12 cellular contexts compared by ENCODE assay signal in the genomic region with DNA sequence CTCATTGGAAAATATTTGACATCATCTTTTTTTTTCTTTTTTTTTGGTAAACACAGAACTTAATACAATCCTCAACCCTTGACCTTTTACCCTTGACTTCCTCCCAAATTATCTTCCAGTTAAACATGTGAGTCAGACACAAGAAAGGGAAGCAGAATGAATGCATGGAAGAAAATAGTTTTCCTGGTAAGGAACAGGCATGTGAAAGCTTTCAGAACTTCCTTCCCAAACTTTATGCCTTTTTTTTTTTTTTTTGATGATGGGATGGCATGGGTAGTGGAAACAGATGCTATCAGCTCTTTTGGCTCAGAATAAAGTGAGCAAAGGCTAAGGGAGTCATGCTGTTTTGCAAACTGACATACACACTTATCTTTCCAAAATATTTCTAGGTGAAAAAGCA.
"Had no signal": no experiment of that assay in that cellular context is flagged by ENCODE, and none has a peak within 500 bp of the region (broad histone marks: within the 10 kb centered on the region; RNA-seq: fewer than 3 reads in every experiment).

No MANE protein-coding gene starts in this region.

- H3K27ac Mint-ChIP-seq: activated naive CD8-positive, alpha-beta T cell treated with anti-CD3 and anti-CD28 coated beads for 36 hours; memory B cell; nephron had no signal

- H3K9me3 Mint-ChIP-seq: activated naive CD8-positive, alpha-beta T cell treated with anti-CD3 and anti-CD28 coated beads for 36 hours; memory B cell; nephron had no signal

- H3K4me3 ChIP-seq: esophagus squamous epithelium, stomach, thyroid gland had no signal

- H3K4me1 Mint-ChIP-seq: activated naive CD8-positive, alpha-beta T cell treated with anti-CD3 and anti-CD28 coated beads for 36 hours; memory B cell; nephron had no signal

- H3K4me3 Mint-ChIP-seq: activated naive CD8-positive, alpha-beta T cell treated with anti-CD3 and anti-CD28 coated beads for 36 hours; memory B cell; nephron had no signal

- H3K27ac ChIP-seq: brain microvascular endothelial cell had no signal

- H3K27me3 ChIP-seq: brain microvascular endothelial cell, esophagus squamous epithelium, stomach, thyroid gland had no signal

- DNase-seq: activated CD4-positive, alpha-beta T cell treated with anti-CD3 and anti-CD28 coated beads, Interleukin-2, amount 50 U/mL, for 48 hours; activated gamma-delta T cell treated with Interleukin-2 at 50 U/mL for 16 hours; activated naive CD8-positive, alpha-beta T cell treated with anti-CD3 and anti-CD28 coated beads for 36 hours; activated T-cell treated with anti-CD3 and anti-CD28 coated beads, Interleukin-2, amount 50 U/mL, for 48 hours; brain microvascular endothelial cell; esophagus squamous epithelium; hippocampal formation; kidney glomerular epithelial cell; stomach; thyroid gland had no signal

- H3K27me3 Mint-ChIP-seq: memory B cell had no signal

- H3K9me3 ChIP-seq: esophagus squamous epithelium, stomach, thyroid gland had no signal

- H3K36me3 Mint-ChIP-seq: activated naive CD8-positive, alpha-beta T cell treated with anti-CD3 and anti-CD28 coated beads for 36 hours; memory B cell had no signal

- H3K36me3 ChIP-seq: brain microvascular endothelial cell, esophagus squamous epithelium, stomach, thyroid gland had no signal
